ENCODE assay signal across 18 cellular contexts in the genomic region with DNA sequence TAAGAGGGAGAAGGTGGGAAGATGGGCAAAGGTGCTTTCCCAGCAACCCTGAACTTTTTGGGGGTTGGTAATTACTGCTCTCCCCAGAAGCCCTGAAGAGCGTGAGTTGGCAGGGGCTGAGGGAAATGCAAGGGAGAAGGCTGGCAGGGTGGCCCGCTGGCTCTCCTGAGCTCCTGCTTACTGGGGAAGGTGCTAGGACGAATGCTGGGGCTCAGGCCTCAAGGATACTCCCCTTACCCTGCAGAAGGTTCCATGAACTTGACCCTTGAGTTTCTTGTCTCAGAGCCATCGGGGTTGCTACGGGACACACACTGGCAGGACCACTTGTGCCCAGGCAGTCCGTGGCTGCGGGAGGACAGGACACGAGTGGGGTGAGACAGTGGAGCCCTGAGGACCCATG. TPM values are rescaled to one million over a fixed set of nuclear protein-coding genes. Genes with fewer than 3 reads are reported as not detected.
DNase-seq lines count a peak whose midpoint lies in the region; ATAC-seq and TF ChIP-seq lines count a peak whose summit lies in the region.
"Had no signal": no experiment of that assay in that cellular context is flagged by ENCODE, and none has a peak within 500 bp of the region (broad histone marks: within the 10 kb centered on the region; RNA-seq: fewer than 3 reads in every experiment).

No MANE protein-coding gene starts in this region.

- H2AFZ ChIP-seq in osteoblast (ENCODE audit: low read length): no peak overlapping the region

- CTCF ChIA-PET in WTC11 (lab: Charles Lee): interaction anchor here (1.0 to 2.1 kb wide), 4 partner anchors 18 to 122 kb away, joined by 3 to 10 read pairs (median 4); no protein-coding TSS in a partner anchor

- DNase-seq in BE2C: no peak
- no peak for DNase-seq in WTC11 (ENCODE audit: low spot score)
- no peak for DNase-seq in glutamatergic neuron
- DNase-seq in osteoblast (ENCODE audit: insufficient read length, low spot score, missing footprints): peak; percentile 82
- no peak for DNase-seq in NCI-H345 (lab: John Stamatoyannopoulos, UW)
- DNase-seq: ACHN; C1 segment of cervical spinal cord; Calu3; CD4-positive, alpha-beta T cell; DMS 273 treated with DMSO at 0.1 percent for 48 hours; GOT3; H9 had no signal

- H3K27ac Mint-ChIP-seq in WTC11: no peak overlapping the region
- no peak overlapping the region for H3K27ac Mint-ChIP-seq in glutamatergic neuron (ENCODE audit: unreplicated experiment)
- H3K27ac Mint-ChIP-seq: CD4-positive, alpha-beta T cell; H9 had no signal

- peaks cover 35% of the 10 kb centered on the region for H3K27me3 Mint-ChIP-seq in WTC11 (ENCODE audit: low read depth)
- peaks cover 10% of the 10 kb centered on the region for H3K27me3 Mint-ChIP-seq in glutamatergic neuron (ENCODE audit: unreplicated experiment)

- H3K4me1 ChIP-seq in BE2C (peaks cover 60% of the 10 kb centered on the region), osteoblast (ENCODE audit: insufficient read depth, low read length) (no peaks in the 10 kb centered on the region)

- TF ChIP-seq CTCF in BE2C (IDR thresholded peaks at IDR 0.05; ENCODE audit: low read depth, low read length) (no peak), WTC11 (IDR thresholded peaks at IDR 0.05) (no peak), glutamatergic neuron (IDR thresholded peaks at IDR 0.05; ENCODE audit: partially characterized antibody, unreplicated experiment) (no peak), osteoblast (IDR thresholded peaks at IDR 0.05; ENCODE audit: extremely low read depth, low read depth, low read length) (no peak)

- H4K20me1 ChIP-seq in osteoblast (ENCODE audit: insufficient read depth, low read length): peaks cover 2% of the 10 kb centered on the region

- peaks cover 7% of the 10 kb centered on the region for H3K4me1 Mint-ChIP-seq in WTC11
- H3K4me1 Mint-ChIP-seq in glutamatergic neuron (ENCODE audit: low read depth, unreplicated experiment): peaks cover 23% of the 10 kb centered on the region

- no peak overlapping the region for H3K4me2 ChIP-seq in osteoblast (ENCODE audit: insufficient read depth, low read length)

- no peaks in the 10 kb centered on the region for H3K9me3 ChIP-seq in BE2C
- no peaks in the 10 kb centered on the region for H3K9me3 ChIP-seq in osteoblast (ENCODE audit: low read depth, low read length)

- H3K36me3 ChIP-seq in BE2C (peaks cover 35% of the 10 kb centered on the region), osteoblast (ENCODE audit: insufficient read depth, low read length) (no peaks in the 10 kb centered on the region)

- POLR2A ChIA-PET in WTC11 (lab: Charles Lee): interaction anchor here (0.8 kb wide), 1 partner anchor 10 kb away, joined by 3 read pairs; no protein-coding TSS in a partner anchor

- H3K4me3 Mint-ChIP-seq in WTC11 (peak overlapping the region; percentile 53), glutamatergic neuron (ENCODE audit: unreplicated experiment) (peak overlapping the region; percentile 42)
- H3K4me3 Mint-ChIP-seq: CD4-positive, alpha-beta T cell had no signal

- no peak overlapping the region for H3K27ac ChIP-seq in osteoblast (ENCODE audit: low read depth, low read length)

- H3K36me3 Mint-ChIP-seq in WTC11: no peaks in the 10 kb centered on the region
- no peaks in the 10 kb centered on the region for H3K36me3 Mint-ChIP-seq in glutamatergic neuron (ENCODE audit: unreplicated experiment)

- H3K27me3 ChIP-seq in BE2C (no peaks in the 10 kb centered on the region), osteoblast (ENCODE audit: insufficient read depth, low read length) (peaks cover 27% of the 10 kb centered on the region)

- H3K79me2 ChIP-seq in osteoblast (ENCODE audit: insufficient read depth, low read length): no peaks in the 10 kb centered on the region

- no peak for ATAC-seq in WTC11
- ATAC-seq in GM18502 (IDR thresholded peaks at IDR 0.05; ENCODE audit: poor library complexity, unreplicated experiment): no peak
- ATAC-seq in HG03095 (IDR thresholded peaks at IDR 0.05; ENCODE audit: unreplicated experiment): no peak
- ATAC-seq: GM12878 had no signal

- no peaks in the 10 kb centered on the region for H3K9me3 Mint-ChIP-seq in WTC11
- H3K9me3 Mint-ChIP-seq in glutamatergic neuron (ENCODE audit: unreplicated experiment): peaks cover 4% of the 10 kb centered on the region
- H3K9me3 Mint-ChIP-seq: CD4-positive, alpha-beta T cell; H9 had no signal

- H3K4me3 ChIP-seq in BE2C (ENCODE audit: low read depth, low read length) (peak overlapping the region; percentile 71), osteoblast (ENCODE audit: insufficient read depth, low read length) (no peak overlapping the region)
- H3K4me3 ChIP-seq: GM12878 had no signal

TF ChIP-seq in WTC11, 78 proteins besides CTCF, POLR2A, EP300 and RAD21 (continues in another document):
- TF ChIP-seq, protein P1, sequence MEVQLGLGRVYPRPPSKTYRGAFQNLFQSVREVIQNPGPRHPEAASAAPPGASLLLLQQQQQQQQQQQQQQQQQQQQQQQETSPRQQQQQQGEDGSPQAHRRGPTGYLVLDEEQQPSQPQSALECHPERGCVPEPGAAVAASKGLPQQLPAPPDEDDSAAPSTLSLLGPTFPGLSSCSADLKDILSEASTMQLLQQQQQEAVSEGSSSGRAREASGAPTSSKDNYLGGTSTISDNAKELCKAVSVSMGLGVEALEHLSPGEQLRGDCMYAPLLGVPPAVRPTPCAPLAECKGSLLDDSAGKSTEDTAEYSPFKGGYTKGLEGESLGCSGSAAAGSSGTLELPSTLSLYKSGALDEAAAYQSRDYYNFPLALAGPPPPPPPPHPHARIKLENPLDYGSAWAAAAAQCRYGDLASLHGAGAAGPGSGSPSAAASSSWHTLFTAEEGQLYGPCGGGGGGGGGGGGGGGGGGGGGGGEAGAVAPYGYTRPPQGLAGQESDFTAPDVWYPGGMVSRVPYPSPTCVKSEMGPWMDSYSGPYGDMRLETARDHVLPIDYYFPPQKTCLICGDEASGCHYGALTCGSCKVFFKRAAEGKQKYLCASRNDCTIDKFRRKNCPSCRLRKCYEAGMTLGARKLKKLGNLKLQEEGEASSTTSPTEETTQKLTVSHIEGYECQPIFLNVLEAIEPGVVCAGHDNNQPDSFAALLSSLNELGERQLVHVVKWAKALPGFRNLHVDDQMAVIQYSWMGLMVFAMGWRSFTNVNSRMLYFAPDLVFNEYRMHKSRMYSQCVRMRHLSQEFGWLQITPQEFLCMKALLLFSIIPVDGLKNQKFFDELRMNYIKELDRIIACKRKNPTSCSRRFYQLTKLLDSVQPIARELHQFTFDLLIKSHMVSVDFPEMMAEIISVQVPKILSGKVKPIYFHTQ (CRISPR knock-in tag; IDR thresholded peaks at IDR 0.05): no peak
- no peak for TF ChIP-seq ZNF671 (CRISPR knock-in tag; IDR thresholded peaks at IDR 0.05)
- TF ChIP-seq JUN (CRISPR knock-in tag; IDR thresholded peaks at IDR 0.05): no peak
- no peak for TF ChIP-seq FOXP1 (CRISPR knock-in tag; IDR thresholded peaks at IDR 0.05; ENCODE audit: borderline replicate concordance)
- TF ChIP-seq RORB (CRISPR knock-in tag; IDR thresholded peaks at IDR 0.05): no peak
- TF ChIP-seq TEAD1 (CRISPR knock-in tag; IDR thresholded peaks at IDR 0.05): no peak
- TF ChIP-seq ZNF423 (CRISPR knock-in tag; IDR thresholded peaks at IDR 0.05): no peak
- TF ChIP-seq, protein P2, sequence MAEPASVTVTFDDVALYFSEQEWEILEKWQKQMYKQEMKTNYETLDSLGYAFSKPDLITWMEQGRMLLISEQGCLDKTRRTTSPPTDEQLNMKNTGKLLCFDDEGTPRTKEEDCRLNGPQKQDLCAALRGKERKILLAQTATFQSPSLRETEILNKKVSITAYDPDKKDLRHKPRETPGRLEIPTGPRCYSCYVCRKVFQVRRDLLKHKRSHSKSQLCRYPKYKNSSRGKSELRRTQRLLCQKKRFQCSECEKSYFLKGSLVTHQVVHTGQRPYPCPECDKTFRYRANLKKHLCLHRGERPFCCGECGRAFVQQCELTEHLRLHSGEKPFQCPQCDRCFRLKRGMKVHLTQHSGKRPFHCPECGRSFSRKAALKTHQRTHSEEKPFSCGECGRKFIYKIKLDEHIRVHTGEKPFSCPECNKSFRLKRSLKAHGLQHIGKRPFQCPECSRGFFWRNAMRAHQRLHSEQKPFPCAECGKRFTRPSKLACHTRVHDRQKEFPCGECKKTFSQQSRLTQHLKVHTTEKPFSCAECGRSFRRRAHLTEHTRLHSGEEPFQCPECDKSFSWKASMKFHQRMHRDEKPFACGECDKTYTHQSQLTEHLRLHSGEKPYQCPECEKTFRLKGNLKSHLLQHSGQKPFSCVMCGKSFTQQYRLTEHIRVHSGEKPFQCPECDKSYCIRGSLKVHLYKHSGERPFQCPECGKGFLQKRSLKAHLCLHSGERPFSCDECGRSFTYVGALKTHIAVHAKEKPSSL (CRISPR knock-in tag; conservative IDR thresholded peaks at IDR 0.05): no peak
- TF ChIP-seq NR3C1 (CRISPR knock-in tag; conservative IDR thresholded peaks at IDR 0.05; ENCODE audit: low read depth): no peak
- TF ChIP-seq, protein P3, sequence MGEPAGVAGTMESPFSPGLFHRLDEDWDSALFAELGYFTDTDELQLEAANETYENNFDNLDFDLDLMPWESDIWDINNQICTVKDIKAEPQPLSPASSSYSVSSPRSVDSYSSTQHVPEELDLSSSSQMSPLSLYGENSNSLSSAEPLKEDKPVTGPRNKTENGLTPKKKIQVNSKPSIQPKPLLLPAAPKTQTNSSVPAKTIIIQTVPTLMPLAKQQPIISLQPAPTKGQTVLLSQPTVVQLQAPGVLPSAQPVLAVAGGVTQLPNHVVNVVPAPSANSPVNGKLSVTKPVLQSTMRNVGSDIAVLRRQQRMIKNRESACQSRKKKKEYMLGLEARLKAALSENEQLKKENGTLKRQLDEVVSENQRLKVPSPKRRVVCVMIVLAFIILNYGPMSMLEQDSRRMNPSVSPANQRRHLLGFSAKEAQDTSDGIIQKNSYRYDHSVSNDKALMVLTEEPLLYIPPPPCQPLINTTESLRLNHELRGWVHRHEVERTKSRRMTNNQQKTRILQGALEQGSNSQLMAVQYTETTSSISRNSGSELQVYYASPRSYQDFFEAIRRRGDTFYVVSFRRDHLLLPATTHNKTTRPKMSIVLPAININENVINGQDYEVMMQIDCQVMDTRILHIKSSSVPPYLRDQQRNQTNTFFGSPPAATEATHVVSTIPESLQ (CRISPR knock-in tag; IDR thresholded peaks at IDR 0.05): no peak
- no peak for TF ChIP-seq TCF7 (CRISPR knock-in tag; IDR thresholded peaks at IDR 0.05; ENCODE audit: low read depth)

RNA-seq across cellular contexts. Expression of a gene that starts 1.2 kb away (rescaled TPM):
- polyA plus RNA-seq in BE2C (2012; ENCODE audit: insufficient read depth, insufficient read length, low read depth): 8.5 TPM
- total RNA-seq in WTC11 (2021) (2.0 to 3.1 TPM (median 2.7 TPM) in 3 replicates), glutamatergic neuron (ENCODE audit: unreplicated experiment) (0.51 TPM), osteoblast (not detected in 2 replicates)
- total RNA-seq: A172; Calu3; CD4-positive, alpha-beta T cell; Daoy; GM12878; HT1080 had no signal
- polyA plus RNA-seq: GM12878 had no signal

RNA-seq across cellular contexts. Expression of a gene that starts 28.2 kb away (rescaled TPM):
- polyA plus RNA-seq in BE2C (2012; ENCODE audit: insufficient read depth, insufficient read length, low read depth): 42.7 TPM
- total RNA-seq in WTC11 (2021) (0.23 to 0.34 TPM (median 0.24 TPM) in 3 replicates), glutamatergic neuron (ENCODE audit: unreplicated experiment) (1.8 TPM), osteoblast (not detected in 2 replicates)
- total RNA-seq: A172, Calu3, Daoy, GM12878, H9, HT1080 had no signal
- polyA plus RNA-seq: GM12878 had no signal
